In genomic region chr14:20429801-20430669, GRCh38 we compare ENCODE assay signal across 11 cellular contexts. TPM values are rescaled to one million over a fixed set of nuclear protein-coding genes. Genes with fewer than 3 reads are reported as not detected.
A peak's percentile ranks its signal among the peaks of the same experiment; 100 is the strongest.
DNase-seq lines count a peak whose midpoint lies in the region; ATAC-seq and TF ChIP-seq lines count a peak whose summit lies in the region.
"Had no signal": no experiment of that assay in that cellular context is flagged by ENCODE, and none has a peak within 500 bp of the region (broad histone marks: within the 10 kb centered on the region; RNA-seq: fewer than 3 reads in every experiment).

No MANE protein-coding gene starts in this region.

- peak; percentile 32 for DNase-seq in KG1 (lab: John Stamatoyannopoulos, UW)
- peak in 6 of 34 experiments; percentile 5 to 34 (median 18) for DNase-seq in T-cell
- DNase-seq in heart right ventricle: peak in 1 of 2 donors; percentile 43
- DNase-seq in BE2C: no peak
- no peak for DNase-seq in NCI-H2107 (lab: John Stamatoyannopoulos, UW)
- no peak for DNase-seq in A172 (ENCODE audit: low spot score)
- DNase-seq: activated CD4-positive, CD25-positive, alpha-beta regulatory T cell treated with anti-CD3 and anti-CD28 coated beads, Interleukin-2, amount 50 U/mL, for 72 hours; NCI-H187 treated with DMSO at 0.1 percent for 48 hours had no signal

- H3K27ac ChIP-seq in heart right ventricle: no peak overlapping the region
- no peak overlapping the region for H3K27ac ChIP-seq in skeletal muscle tissue (ENCODE audit: low read depth, low read length)

- no peak for TF ChIP-seq CTCF in heart right ventricle (IDR thresholded peaks at IDR 0.05)
- TF ChIP-seq CTCF in BE2C (IDR thresholded peaks at IDR 0.05; ENCODE audit: low read depth, low read length): no peak

- POLR2A ChIA-PET in T-cell (lab: Charles Lee): interaction anchor here in 1 of 2 donors (0.5 kb wide), 1 partner anchor 224 kb away, joined by 3 read pairs; no protein-coding TSS in a partner anchor

- H3K27me3 ChIP-seq in heart right ventricle (peaks cover 0 to 2% (median 0%) of the 10 kb centered on the region in 7 donors), skeletal muscle tissue (ENCODE audit: control insufficient read depth in 3 of 3, insufficient read depth in 3 of 3, low read length in 3 of 3) (no peaks in the 10 kb centered on the region), BE2C (no peaks in the 10 kb centered on the region)

- peaks cover 0 to 36% (median 13%) of the 10 kb centered on the region in 9 donors for H3K4me1 ChIP-seq in heart right ventricle
- H3K4me1 ChIP-seq in skeletal muscle tissue (ENCODE audit: control insufficient read depth in 3 of 3, insufficient read depth in 3 of 3, low read length in 3 of 3): peaks cover 33 to 61% (median 48%) of the 10 kb centered on the region in 3 donors
- H3K4me1 ChIP-seq in BE2C: no peaks in the 10 kb centered on the region

- H3K9me3 Mint-ChIP-seq in T-cell: no peaks in the 10 kb centered on the region

- ATAC-seq in T-cell (replicated peaks in 1 of 4) (peak; percentile 55 to 86 (median 64)), heart right ventricle (peak in 6 of 8 donors; percentile 11 to 74 (median 42))

- H3K27ac Mint-ChIP-seq in T-cell: peak overlapping the region in 1 of 2 donors; percentile 87

- peak overlapping the region in 1 of 3 donors; percentile 52 for H3K4me3 Mint-ChIP-seq in T-cell

- H3K9me3 ChIP-seq in heart right ventricle (no peaks in the 10 kb centered on the region), skeletal muscle tissue (ENCODE audit: control insufficient read depth in 3 of 3, low read length in 3 of 3) (no peaks in the 10 kb centered on the region), BE2C (no peaks in the 10 kb centered on the region)

- 76 to 77% methylated on average over 30 of the region's 30 CpGs for WGBS in heart right ventricle, 2 donors

- peak overlapping the region in 2 of 3 donors; percentile 45 to 57 for H3K9ac ChIP-seq in skeletal muscle tissue (ENCODE audit: low read depth in 1 of 3, low read length in 3 of 3)

- H3K4me1 Mint-ChIP-seq in T-cell: peaks cover 28 to 31% (median 30%) of the 10 kb centered on the region in 3 donors

- H3K4me3 ChIP-seq in heart right ventricle (no peak overlapping the region), skeletal muscle tissue (ENCODE audit: low read length in 3 of 3) (peak overlapping the region in 1 of 3 donors; percentile 24), BE2C (ENCODE audit: low read depth, low read length) (no peak overlapping the region)

- CTCF ChIA-PET in T-cell (lab: Charles Lee): no interaction called here

- no peaks in the 10 kb centered on the region for H3K36me3 Mint-ChIP-seq in T-cell

- no peaks in the 10 kb centered on the region for H3K27me3 Mint-ChIP-seq in T-cell

- intact Hi-C loops in heart right ventricle (cut with DNase I): no loop called here

- H3K36me3 ChIP-seq in heart right ventricle (peaks cover 0 to 12% (median 0%) of the 10 kb centered on the region in 9 donors), skeletal muscle tissue (ENCODE audit: control insufficient read depth in 3 of 3, insufficient read depth in 3 of 3, low read length in 3 of 3) (peaks cover 18 to 40% (median 18%) of the 10 kb centered on the region in 3 donors), BE2C (no peaks in the 10 kb centered on the region)

RNA-seq across cellular contexts. Expression of gene KLHL33, which starts 5.9 kb away (rescaled TPM):
- total RNA-seq in T-cell (under 1 TPM; 0.07 to 0.65 (median 0.22) TPM), heart right ventricle (1 to 10 TPM in 2 of 10 donors, under 1 TPM in 8; 0.15 to 1.4 (median 0.40) TPM), skeletal muscle tissue (2.1 TPM)
- polyA plus RNA-seq in heart right ventricle: 1 to 10 TPM in 1 of 2 donors, under 1 TPM in 1; 0.13 to 1.2 TPM
- polyA plus RNA-seq in BE2C (2012; ENCODE audit: insufficient read depth, insufficient read length, low read depth): 0.08 TPM
- not detected in 2 replicates for total RNA-seq in A172 (2014; rRNA removed; shearing (Covaris generic))
- total RNA-seq: renal cortical epithelial cell, RPMI7951 had no signal

RNA-seq across cellular contexts. Expression of gene TEP1, which starts 16.7 kb away (rescaled TPM):
- 10 to 100 TPM; 38.5 to 71.5 (median 65.5) TPM for total RNA-seq in T-cell
- total RNA-seq in heart right ventricle: 10 to 100 TPM in 4 of 10 donors, 1 to 10 TPM in 6; 6.9 to 17.8 (median 8.6) TPM
- polyA plus RNA-seq in heart right ventricle: 10 to 100 TPM in 1 of 2 donors, 1 to 10 TPM in 1; 5.6 to 16.0 TPM
- 10.4 TPM for total RNA-seq in skeletal muscle tissue
- 4.7 TPM for polyA plus RNA-seq in BE2C (2012; ENCODE audit: insufficient read depth, insufficient read length, low read depth)
- total RNA-seq in A172 (2014; rRNA removed; shearing (Covaris generic)): 4.8 and 9.0 TPM in 2 replicates

RNA-seq across cellular contexts. Expression of gene OSGEP, which starts 24.6 kb away (rescaled TPM):
- total RNA-seq in T-cell (10 to 100 TPM; 56.4 to 80.2 (median 61.5) TPM), heart right ventricle (10 to 100 TPM; 17.6 to 25.3 (median 21.8) TPM), skeletal muscle tissue (26.6 TPM)
- polyA plus RNA-seq in heart right ventricle: 10 to 100 TPM; 32.3 to 37.6 TPM
- 64.7 TPM for polyA plus RNA-seq in BE2C (2012; ENCODE audit: insufficient read depth, insufficient read length, low read depth)
- 33.2 and 54.4 TPM in 2 replicates for total RNA-seq in A172 (2014; rRNA removed; shearing (Covaris generic))

RNA-seq across cellular contexts. Expression of gene APEX1, which starts 25.0 kb away (rescaled TPM):
- total RNA-seq in T-cell: 100 to 1,000 TPM in 4 of 5 donors, 10 to 100 TPM in 1; 92.9 to 142 (median 120) TPM
- total RNA-seq in heart right ventricle: 100 to 1,000 TPM in 1 of 10 donors, 10 to 100 TPM in 9; 57.1 to 103 (median 70.6) TPM
- 10 to 100 TPM; 58.5 to 91.7 TPM for polyA plus RNA-seq in heart right ventricle
- 64.2 TPM for total RNA-seq in skeletal muscle tissue
- polyA plus RNA-seq in BE2C (2012; ENCODE audit: insufficient read depth, insufficient read length, low read depth): 420 TPM
- total RNA-seq in A172 (2014; rRNA removed; shearing (Covaris generic)): 96.7 and 99.1 TPM in 2 replicates

RNA-seq across cellular contexts. Expression of gene PIP4P1, which starts 31.2 kb away (rescaled TPM):
- total RNA-seq in T-cell (10 to 100 TPM; 54.2 to 72.8 (median 57.5) TPM), heart right ventricle (10 to 100 TPM; 15.5 to 25.3 (median 18.7) TPM), skeletal muscle tissue (13.0 TPM)
- polyA plus RNA-seq in heart right ventricle: 10 to 100 TPM; 18.7 to 31.9 TPM
- 69.3 TPM for polyA plus RNA-seq in BE2C (2012; ENCODE audit: insufficient read depth, insufficient read length, low read depth)
- total RNA-seq in A172 (2014; rRNA removed; shearing (Covaris generic)): 13.5 and 18.7 TPM in 2 replicates
